In the genomic region with DNA sequence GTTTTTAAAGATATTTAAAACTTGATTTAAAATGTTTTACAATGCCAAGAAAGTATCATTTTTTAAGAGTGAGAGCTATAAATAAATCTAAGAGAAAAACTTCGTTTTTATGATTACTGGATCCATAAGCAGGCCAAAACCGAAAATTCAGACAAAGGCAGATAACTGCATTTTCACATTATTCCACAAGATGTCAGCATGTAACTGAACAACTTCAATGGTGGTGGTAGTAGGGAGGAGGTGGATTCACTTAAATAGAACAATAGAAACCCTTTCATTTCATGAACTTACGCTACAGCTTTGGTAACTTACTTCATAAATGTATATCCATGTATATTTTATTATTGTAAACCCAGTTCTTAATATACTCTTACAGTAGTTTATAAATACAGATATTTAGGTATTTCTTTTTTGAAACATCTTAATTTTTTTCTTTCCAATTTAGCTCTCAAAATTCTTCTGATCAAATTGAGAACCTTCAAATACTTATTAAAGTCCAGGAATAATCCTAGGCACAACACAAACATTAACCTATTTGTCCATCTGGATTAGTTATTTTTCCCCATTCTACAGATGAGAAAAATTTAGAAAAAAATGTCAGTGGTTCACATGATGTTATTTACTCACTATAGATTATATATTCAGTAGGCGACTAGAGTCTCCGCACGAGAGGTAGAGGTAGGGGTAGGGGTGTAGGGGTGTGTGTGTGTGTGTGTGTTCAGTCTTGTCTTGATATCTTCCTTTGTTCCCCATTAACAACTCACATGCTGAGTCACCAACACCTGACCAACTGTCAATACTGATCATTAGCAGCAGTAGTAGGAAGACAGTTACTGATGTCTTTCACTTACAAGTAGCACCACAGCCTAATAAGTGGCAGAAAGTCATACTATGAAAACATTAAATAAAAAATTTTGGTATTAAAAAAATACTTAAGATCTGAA, we compare ENCODE assay signal across 7 cellular contexts.
DNase-seq lines count a peak whose midpoint lies in the region; ATAC-seq and TF ChIP-seq lines count a peak whose summit lies in the region.

No MANE protein-coding gene starts in this region.

- H3K4me3 ChIP-seq in KMS-11 (IDR thresholded peaks at IDR 0.05; ENCODE audit: insufficient read depth, low read depth, low read length) (no peak overlapping the region), left lung (no peak overlapping the region)

- H3K9me3 Mint-ChIP-seq in chondrocyte (ENCODE audit: low read depth) (no peaks in the 10 kb centered on the region), type B pancreatic cell (no peaks in the 10 kb centered on the region)

- H3K27me3 Mint-ChIP-seq in chondrocyte (ENCODE audit: low read depth) (no peaks in the 10 kb centered on the region), type B pancreatic cell (no peaks in the 10 kb centered on the region)

- H3K9me3 ChIP-seq in left lung: no peaks in the 10 kb centered on the region

- no peaks in the 10 kb centered on the region for H3K79me2 ChIP-seq in KMS-11 (ENCODE audit: insufficient read depth, low read depth)

- H3K36me3 Mint-ChIP-seq in chondrocyte (ENCODE audit: low read depth) (peaks cover 2% of the 10 kb centered on the region), type B pancreatic cell (no peaks in the 10 kb centered on the region)

- no peaks in the 10 kb centered on the region for H4K20me1 ChIP-seq in KMS-11 (ENCODE audit: insufficient read depth)

- intact Hi-C loops in left lung (cut with DNase I): no loop called here

- no peak overlapping the region for H3K27ac Mint-ChIP-seq in chondrocyte (ENCODE audit: unreplicated experiment)
- no peak overlapping the region for H3K27ac Mint-ChIP-seq in type B pancreatic cell

- no peaks in the 10 kb centered on the region for H3K36me3 ChIP-seq in KMS-11 (ENCODE audit: insufficient read depth)
- no peaks in the 10 kb centered on the region for H3K36me3 ChIP-seq in left lung

- peak; percentile 53 for ATAC-seq in GM21737 (IDR thresholded peaks at IDR 0.05; ENCODE audit: unreplicated experiment)
- ATAC-seq in left lung: peak; percentile 89

- H3K4me2 ChIP-seq in KMS-11: peak overlapping the region; percentile 37

- H3K4me3 Mint-ChIP-seq in chondrocyte (ENCODE audit: unreplicated experiment): no peak overlapping the region
- no peak overlapping the region for H3K4me3 Mint-ChIP-seq in type B pancreatic cell

- peaks cover 4% of the 10 kb centered on the region for H3K4me1 Mint-ChIP-seq in chondrocyte (ENCODE audit: low read depth)
- H3K4me1 Mint-ChIP-seq in type B pancreatic cell (ENCODE audit: unreplicated experiment): peaks cover 4% of the 10 kb centered on the region

- H3K4me1 ChIP-seq in KMS-11 (ENCODE audit: low read depth, poor library complexity, severe bottlenecking) (peaks cover 9% of the 10 kb centered on the region), left lung (peaks cover 0 to 3% of the 10 kb centered on the region in 2 donors)

- TF ChIP-seq CTCF in KMS-11 (conservative IDR thresholded peaks at IDR 0.05; ENCODE audit: low read depth, low read length): peak; percentile 85
- peak; percentile 99 for TF ChIP-seq CTCF in chondrocyte (IDR thresholded peaks at IDR 0.05)
- peak; percentile 71 to 75 for TF ChIP-seq CTCF in left lung (IDR thresholded peaks at IDR 0.05)
- peak; percentile 93 for TF ChIP-seq CTCF in type B pancreatic cell (conservative IDR thresholded peaks at IDR 0.05)

- DNase-seq in GM04504 (ENCODE audit: low read depth) (peak; percentile 42), OCI-M1 (lab: John Stamatoyannopoulos, UW) (peak; percentile 93), chondrocyte (ENCODE audit: low spot score) (no peak), left lung (no peak), type B pancreatic cell (ENCODE audit: extremely low spot score, unreplicated experiment) (no peak)

- no peaks in the 10 kb centered on the region for H3K27me3 ChIP-seq in KMS-11 (ENCODE audit: insufficient read depth, low read depth)
- no peaks in the 10 kb centered on the region for H3K27me3 ChIP-seq in left lung

- no peak overlapping the region for H2AFZ ChIP-seq in KMS-11 (ENCODE audit: low read depth)

- H3K27ac ChIP-seq in KMS-11: no peak overlapping the region
- H3K27ac ChIP-seq in left lung: no peak overlapping the region

- H3K9ac ChIP-seq in KMS-11: no peak overlapping the region

Comparison
In these comparisons a context has a peak if more than half of its experiments do, and no peak if none do; other contexts are left out.
1. DNase-seq: peak in GM04504 (single experiment) and OCI-M1 (single experiment); none in chondrocyte (single experiment), left lung (0 of 2) and type B pancreatic cell (single experiment).
2. Peak in every context shown above with its lines, with median percentiles within 50 percentile points of each other: CTCF ChIP-seq.